In genomic region chr17:75517277-75517865, GRCh38 we compare ENCODE assay signal across 8 cellular contexts. TPM values are rescaled to one million over a fixed set of nuclear protein-coding genes. Genes with fewer than 3 reads are reported as not detected.
DNase-seq lines count a peak whose midpoint lies in the region; ATAC-seq, FAIRE-seq and TF ChIP-seq lines count a peak whose summit lies in the region.

No MANE protein-coding gene starts in this region.

- H4K20me1 ChIP-seq in astrocyte (ENCODE audit: insufficient read depth, low read length), result peaks cover 38% of the 10 kb centered on the region

- POLR2A ChIA-PET in CD8-positive, alpha-beta memory T cell (lab: Charles Lee), result interaction anchor here (0.6 to 3.1 kb wide), 10 partner anchors 9 to 544 kb away, joined by 3 to 44 read pairs (median 10); partner anchors contain the start of genes GRB2, LLGL2, MIF4GD and SLC25A19

- H3K4me1 ChIP-seq in CD8-positive, alpha-beta memory T cell (ENCODE audit: insufficient read depth, low read length), result peaks cover 28% of the 10 kb centered on the region
- peaks cover 24% of the 10 kb centered on the region for H3K4me1 ChIP-seq in astrocyte (ENCODE audit: insufficient read depth, low read length)
- peaks cover 0 to 14% (median 3%) of the 10 kb centered on the region in 4 donors for H3K4me1 ChIP-seq in right lobe of liver
- peaks cover 26 to 27% of the 10 kb centered on the region in 2 donors for H3K4me1 ChIP-seq in thyroid gland

- H3K27ac Mint-ChIP-seq in CD8-positive, alpha-beta memory T cell, result peak overlapping the region; percentile 88 to 99 (median 98)
- H3K27ac Mint-ChIP-seq in astrocyte (ENCODE audit: unreplicated experiment), result no peak overlapping the region

- peak in 3 of 5 donors; percentile 16 to 27 (median 19) for DNase-seq in CD8-positive, alpha-beta memory T cell
- peak; percentile 48 for DNase-seq in LoVo (ENCODE audit: low spot score)
- no peak for DNase-seq in astrocyte (ENCODE audit: low read depth)
- peak in 2 of 3 donors; percentile 55 for DNase-seq in right lobe of liver
- no peak for DNase-seq in thyroid gland
- DNase-seq in NOMO-1 treated with dmso at 0.1 percent for 144 hours (lab: John Stamatoyannopoulos, UW; ENCODE audit: unreplicated experiment), result no peak
- DNase-seq in 8988T, result no peak

- H3K36me3 Mint-ChIP-seq in CD8-positive, alpha-beta memory T cell, result peaks cover 3 to 37% (median 10%) of the 10 kb centered on the region in 3 donors
- peaks cover 11% of the 10 kb centered on the region for H3K36me3 Mint-ChIP-seq in astrocyte (ENCODE audit: low read depth, unreplicated experiment)

- no peak for FAIRE-seq in astrocyte (lab: Jason Lieb, UNC)

- H3K4me2 ChIP-seq in astrocyte (ENCODE audit: low read length), result peak overlapping the region; percentile 100

- TF ChIP-seq CTCF in astrocyte (IDR thresholded peaks at IDR 0.05; ENCODE audit: insufficient read depth, low read depth, low read length), result no peak
- TF ChIP-seq CTCF in right lobe of liver (IDR thresholded peaks at IDR 0.05), result peak in 1 of 4 donors; percentile 38
- peak in 1 of 6 experiments; percentile 6 for TF ChIP-seq CTCF in thyroid gland (IDR thresholded peaks at IDR 0.05)

- H3K9me3 ChIP-seq in CD8-positive, alpha-beta memory T cell (ENCODE audit: low read length), result no peaks in the 10 kb centered on the region
- no peaks in the 10 kb centered on the region for H3K9me3 ChIP-seq in astrocyte (ENCODE audit: insufficient read depth, low read depth, low read length)
- H3K9me3 ChIP-seq in right lobe of liver, result no peaks in the 10 kb centered on the region
- H3K9me3 ChIP-seq in thyroid gland, result no peaks in the 10 kb centered on the region

- H3K27ac ChIP-seq in CD8-positive, alpha-beta memory T cell (ENCODE audit: low read depth, low read length), result peak overlapping the region; percentile 53
- no peak overlapping the region for H3K27ac ChIP-seq in astrocyte (ENCODE audit: low read depth, low read length)
- H3K27ac ChIP-seq in right lobe of liver, result no peak overlapping the region
- H3K27ac ChIP-seq in thyroid gland, result no peak overlapping the region

- peaks cover 7% of the 10 kb centered on the region for H3K36me3 ChIP-seq in CD8-positive, alpha-beta memory T cell (ENCODE audit: insufficient read depth, low read length)
- H3K36me3 ChIP-seq in astrocyte (ENCODE audit: insufficient read depth, low read length), result no peaks in the 10 kb centered on the region
- H3K36me3 ChIP-seq in right lobe of liver, result peaks cover 0 to 5% (median 0%) of the 10 kb centered on the region in 4 donors
- H3K36me3 ChIP-seq in thyroid gland, result no peaks in the 10 kb centered on the region

- peak overlapping the region; percentile 70 for H3K9ac ChIP-seq in astrocyte (ENCODE audit: low read length)

- peaks cover 0 to 3% of the 10 kb centered on the region in 2 donors for H3K27me3 Mint-ChIP-seq in CD8-positive, alpha-beta memory T cell
- no peaks in the 10 kb centered on the region for H3K27me3 Mint-ChIP-seq in astrocyte (ENCODE audit: low read depth, unreplicated experiment)

- CTCF ChIA-PET in CD8-positive, alpha-beta memory T cell (lab: Charles Lee), result interaction anchor here (0.7 to 2.4 kb wide), 10 partner anchors 7 to 228 kb away, joined by 3 to 18 read pairs (median 7); partner anchors contain the start of genes GRB2, LLGL2, MYO15B and SLC25A19

- WGBS in right lobe of liver (ENCODE audit: insufficient coverage, low coverage, low lambda C conversion rate, missing lambda C conversion rate), result 15% methylated on average over 10 of the region's 11 CpGs
- 30 to 32% methylated on average over 9 to 11 of the region's 11 CpGs for WGBS in thyroid gland, 2 donors

- TF ChIP-seq POLR2A in right lobe of liver (IDR thresholded peaks at IDR 0.05) (no peak), thyroid gland (IDR thresholded peaks at IDR 0.05) (no peak)

- intact Hi-C loops in right lobe of liver (cut with DNase I), result loop anchor here in 1 of 2 donors (5.0 kb wide), 1 partner anchor 70 kb away; the partner anchor contains the start of gene MYO15B
- intact Hi-C loops in thyroid gland (cut with DNase I), result no loop called here

- peak overlapping the region; percentile 74 to 92 (median 86) for H3K4me3 Mint-ChIP-seq in CD8-positive, alpha-beta memory T cell
- H3K4me3 Mint-ChIP-seq in astrocyte (ENCODE audit: unreplicated experiment), result peak overlapping the region; percentile 87

- no peak for ATAC-seq in right lobe of liver
- no peak for ATAC-seq in GM21526 (IDR thresholded peaks at IDR 0.05; ENCODE audit: low FRiP score, unreplicated experiment)

- H3K9me3 Mint-ChIP-seq in CD8-positive, alpha-beta memory T cell, result no peaks in the 10 kb centered on the region
- peaks cover 4% of the 10 kb centered on the region for H3K9me3 Mint-ChIP-seq in astrocyte (ENCODE audit: unreplicated experiment)

- H3K27me3 ChIP-seq in CD8-positive, alpha-beta memory T cell (ENCODE audit: insufficient read depth, low read length, poor library complexity, severe bottlenecking), result no peaks in the 10 kb centered on the region
- H3K27me3 ChIP-seq in astrocyte (ENCODE audit: insufficient read depth, low read length) (no peaks in the 10 kb centered on the region), right lobe of liver (no peaks in the 10 kb centered on the region), thyroid gland (no peaks in the 10 kb centered on the region)

- peak overlapping the region; percentile 84 for H3K4me3 ChIP-seq in CD8-positive, alpha-beta memory T cell (ENCODE audit: low read length)
- H3K4me3 ChIP-seq in astrocyte (ENCODE audit: insufficient read depth, low read depth, low read length), result peak overlapping the region; percentile 70
- H3K4me3 ChIP-seq in right lobe of liver, result peak overlapping the region; percentile 90 to 93 (median 91)
- peak overlapping the region; percentile 43 to 98 (median 64) for H3K4me3 ChIP-seq in thyroid gland (replicated peaks in 1 of 3)

- H3K4me1 Mint-ChIP-seq in CD8-positive, alpha-beta memory T cell, result peaks cover 27 to 30% (median 28%) of the 10 kb centered on the region in 3 donors
- H3K4me1 Mint-ChIP-seq in astrocyte (ENCODE audit: low read depth, unreplicated experiment), result peaks cover 8% of the 10 kb centered on the region

- H2AFZ ChIP-seq in astrocyte (ENCODE audit: low read depth, low read length), result peak overlapping the region; percentile 86

- peaks cover 28% of the 10 kb centered on the region for H3K79me2 ChIP-seq in astrocyte (ENCODE audit: insufficient read depth, low read length)

RNA-seq across cellular contexts. Expression of gene TSEN54, which starts 1.0 kb away (rescaled TPM):
- total RNA-seq in CD8-positive, alpha-beta memory T cell, result 10 to 100 TPM; 49.7 to 56.9 TPM
- 152 TPM for polyA plus RNA-seq in CD8-positive, alpha-beta memory T cell
- total RNA-seq in astrocyte (15.1 and 16.5 TPM in 2 replicates), right lobe of liver (10 to 100 TPM in 4 of 6 experiments, 1 to 10 TPM in 2; 8.5 to 13.6 (median 10.2) TPM), thyroid gland (10 to 100 TPM; 11.6 to 46.6 (median 25.8) TPM)

RNA-seq across cellular contexts. Expression of gene CASKIN2, which starts 2.0 kb away (rescaled TPM):
- total RNA-seq in CD8-positive, alpha-beta memory T cell, result 10 to 100 TPM in 1 of 2 experiments, 1 to 10 TPM in 1; 6.9 to 11.1 TPM
- 0.15 TPM for polyA plus RNA-seq in CD8-positive, alpha-beta memory T cell
- total RNA-seq in astrocyte, result 16.9 and 22.8 TPM in 2 replicates
- total RNA-seq in right lobe of liver, result 10 to 100 TPM in 4 of 6 experiments, 1 to 10 TPM in 2; 9.0 to 26.0 (median 12.0) TPM
- total RNA-seq in thyroid gland, result 10 to 100 TPM; 15.0 to 87.2 (median 21.7) TPM

RNA-seq across cellular contexts. Expression of gene LLGL2, which starts 8.1 kb away (rescaled TPM):
- total RNA-seq in CD8-positive, alpha-beta memory T cell, result 10 to 100 TPM; 17.1 to 17.8 TPM
- 39.5 TPM for polyA plus RNA-seq in CD8-positive, alpha-beta memory T cell
- total RNA-seq in astrocyte (6.9 and 14.8 TPM in 2 replicates), right lobe of liver (10 to 100 TPM; 32.8 to 71.4 (median 44.6) TPM), thyroid gland (10 to 100 TPM; 35.6 to 73.5 (median 53.8) TPM)

Comparison
In these comparisons a context has a peak if more than half of its experiments do, and no peak if none do; other contexts are left out.
1. DNase-seq: peak in CD8-positive, alpha-beta memory T cell (3 of 5), LoVo (single experiment) and right lobe of liver (2 of 3); none in astrocyte (single experiment), thyroid gland (0 of 2), NOMO-1 treated with dmso at 0.1 percent for 144 hours (single experiment) and 8988T (single experiment).
2. Peak in every context shown above with its lines, with median percentiles within 50 percentile points of each other: H3K4me3 ChIP-seq.